Comparison of ENCODE assay signal across 16 cellular contexts in genomic region chr1:235330918-235331285, GRCh38. TPM values are rescaled to one million over a fixed set of nuclear protein-coding genes. Genes with fewer than 3 reads are reported as not detected.
A peak's percentile ranks its signal among the peaks of the same experiment; 100 is the strongest.
DNase-seq lines count a peak whose midpoint lies in the region; ATAC-seq, FAIRE-seq and TF ChIP-seq lines count a peak whose summit lies in the region.
"Had no signal": no experiment of that assay in that cellular context is flagged by ENCODE, and none has a peak within 500 bp of the region (broad histone marks: within the 10 kb centered on the region; RNA-seq: fewer than 3 reads in every experiment).

No MANE protein-coding gene starts in this region.

- H3K36me3 Mint-ChIP-seq in activated CD8-positive, alpha-beta T cell treated with anti-CD3 and anti-CD28 coated beads for 36 hours (ENCODE audit: low read depth) = peaks cover 12% of the 10 kb centered on the region

- ATAC-seq in HepG2 (no peak), right lobe of liver (no peak), HG02623 (IDR thresholded peaks at IDR 0.05; ENCODE audit: unreplicated experiment) (no peak)
- no peak for ATAC-seq in activated CD8-positive, alpha-beta T cell treated with anti-CD3 and anti-CD28 coated beads for 36 hours
- ATAC-seq: foreskin keratinocyte, left lung had no signal

- BruUV-seq in HepG2 (replicated peaks; lab: Mats Ljungman, UMichigan) = no TSS peak

- POLR2A ChIA-PET in HepG2 (lab: Yijun Ruan, JAX) = interaction anchor here (1.3 to 1.4 kb wide), 2 partner anchors 36 to 79 kb away, joined by 4 to 5 read pairs; partner anchors contain the start of gene TBCE
- POLR2A ChIA-PET in activated CD8-positive, alpha-beta T cell treated with anti-CD3 and anti-CD28 coated beads for 36 hours (lab: Charles Lee) = interaction anchor here (1.2 to 1.5 kb wide), 2 partner anchors 12 to 36 kb away, joined by 4 read pairs; partner anchors contain the start of gene TBCE

- H3K9ac ChIP-seq in HepG2 (ENCODE audit: insufficient read depth, low read depth, low read length) (peak overlapping the region; percentile 93), iPS-20b (ENCODE audit: low read depth, low read length) (peak overlapping the region; percentile 42; the same call in 1 of the 2 replicates)

- H2AFZ ChIP-seq in HepG2 (ENCODE audit: low read length) = no peak overlapping the region

- intact Hi-C loops in HepG2 (cut with micrococcal nuclease; ENCODE audit: unreplicated experiment) (loop anchor here (2.0 kb wide), 1 partner anchor 36 kb away; the partner anchor contains the start of gene TBCE), right lobe of liver (cut with DNase I) (no loop called here)
- intact Hi-C loops in activated CD8-positive, alpha-beta T cell treated with anti-CD3 and anti-CD28 coated beads for 36 hours (cut with micrococcal nuclease) = loop anchor here (5.0 kb wide), 1 partner anchor 36 kb away; the partner anchor contains the start of gene TBCE

- peak overlapping the region; percentile 88 for H3K27ac ChIP-seq in HepG2 (ENCODE audit: extremely low read length, insufficient read depth, low read length)
- no peak overlapping the region for H3K27ac ChIP-seq in right lobe of liver
- peak overlapping the region; percentile 97 for H3K27ac ChIP-seq in VCaP
- H3K27ac ChIP-seq in iPS-20b (ENCODE audit: low read length) = no peak overlapping the region
- H3K27ac ChIP-seq: foreskin keratinocyte, WERI-Rb-1 had no signal

- DNase-seq in HepG2 (ENCODE audit: low spot score) (no peak), right lobe of liver (no peak), AML-193 (lab: John Stamatoyannopoulos, UW) (no peak)
- DNase-seq in stimulated activated CD4-positive, alpha-beta T cell treated with anti-CD3 and anti-CD28 coated beads, Interleukin-1b, Interleukin-23, amount 100 ng/mL, for 48 hours = no peak
- no peak for DNase-seq in activated CD8-positive, alpha-beta T cell treated with anti-CD3 and anti-CD28 coated beads for 36 hours
- DNase-seq: foreskin keratinocyte, left lung, NCI-H2081 treated with DMSO at 0.1 percent for 48 hours, posterior cingulate gyrus, WERI-Rb-1 had no signal

- H3K36me3 ChIP-seq in HepG2 (replicated peaks in 1 of 2; ENCODE audit: control insufficient read depth in 1 of 2, insufficient read depth in 2 of 2, low read length in 2 of 2) = peaks cover 0 to 2% of the 10 kb centered on the region in 2 experiments; a peak in 1 of 5 replicates
- H3K36me3 ChIP-seq in right lobe of liver = peaks cover 0 to 4% (median under 1%) of the 10 kb centered on the region in 4 donors
- peaks cover 14% of the 10 kb centered on the region for H3K36me3 ChIP-seq in iPS-20b (ENCODE audit: insufficient read depth, low read depth, low read length)

- TF ChIP-seq RAD21 in HepG2 (CRISPR knock-in tag; IDR thresholded peaks at IDR 0.05) = no peak

- H3K4me1 ChIP-seq in HepG2 (ENCODE audit: insufficient read depth, low read length) = peaks cover 36% of the 10 kb centered on the region
- peaks cover 0 to 40% (median 9%) of the 10 kb centered on the region in 4 donors for H3K4me1 ChIP-seq in right lobe of liver
- peaks cover 17% of the 10 kb centered on the region; the same call in 1 of the 2 replicates for H3K4me1 ChIP-seq in iPS-20b (ENCODE audit: insufficient read depth, low read length)

- TF ChIP-seq EP300 in HepG2 (IDR thresholded peaks at IDR 0.05; ENCODE audit: low read depth in 2 of 2, low read length in 2 of 2) (no peak), HepG2 (CRISPR knock-in tag; IDR thresholded peaks at IDR 0.05; ENCODE audit: borderline replicate concordance) (no peak)

- H3K4me2 ChIP-seq in HepG2 (ENCODE audit: low read depth, low read length) = peak overlapping the region; percentile 80

- H3K9me3 Mint-ChIP-seq in activated CD8-positive, alpha-beta T cell treated with anti-CD3 and anti-CD28 coated beads for 36 hours = no peaks in the 10 kb centered on the region

- H3K27me3 ChIP-seq in HepG2 (ENCODE audit: control insufficient read depth in 1 of 2, insufficient read depth in 2 of 2, low read length in 2 of 2) (no peaks in the 10 kb centered on the region; a peak in 1 of 5 replicates), right lobe of liver (no peaks in the 10 kb centered on the region), iPS-20b (ENCODE audit: insufficient read depth, low read length) (no peaks in the 10 kb centered on the region)
- H3K27me3 ChIP-seq: cardiac muscle cell, foreskin keratinocyte, left lung, Peyer's patch had no signal

- TF ChIP-seq CTCF in HepG2 (CRISPR knock-in tag; IDR thresholded peaks at IDR 0.05) = no peak
- TF ChIP-seq CTCF in right lobe of liver (IDR thresholded peaks at IDR 0.05) = no peak
- TF ChIP-seq CTCF in VCaP (conservative IDR thresholded peaks at IDR 0.05) = no peak
- TF ChIP-seq CTCF in activated CD8-positive, alpha-beta T cell treated with anti-CD3 and anti-CD28 coated beads for 36 hours (IDR thresholded peaks at IDR 0.05) = no peak

- peaks cover 89% of the 10 kb centered on the region for H3K79me2 ChIP-seq in HepG2 (ENCODE audit: insufficient read depth, low read length)

- TF ChIP-seq POLR2A in HepG2 (IDR thresholded peaks at IDR 0.05; ENCODE audit: insufficient read depth in 1 of 2, low read depth in 2 of 2, low read length in 2 of 2) (no peak), right lobe of liver (IDR thresholded peaks at IDR 0.05) (no peak)

- FAIRE-seq in HepG2 (lab: Jason Lieb, UNC) = no peak
- FAIRE-seq: G401.6 had no signal

- in situ Hi-C loops in HepG2 (cut with HindIII; ENCODE audit: extremely low pct_ligation_motif_present, low pct_unique_long_range_greater_than_20kb) = no loop called here

- no peak overlapping the region for H3K27ac Mint-ChIP-seq in activated CD8-positive, alpha-beta T cell treated with anti-CD3 and anti-CD28 coated beads for 36 hours

- no peaks in the 10 kb centered on the region for H3K27me3 Mint-ChIP-seq in activated CD8-positive, alpha-beta T cell treated with anti-CD3 and anti-CD28 coated beads for 36 hours

- peaks cover 37% of the 10 kb centered on the region for H3K4me1 Mint-ChIP-seq in activated CD8-positive, alpha-beta T cell treated with anti-CD3 and anti-CD28 coated beads for 36 hours (ENCODE audit: low read depth)

- 41% methylated on average over 5 of the region's 5 CpGs for WGBS in HepG2 (ENCODE audit: low lambda C conversion rate)
- 71% methylated on average over 5 of the region's 5 CpGs for WGBS in right lobe of liver (ENCODE audit: insufficient coverage, low coverage, low lambda C conversion rate, missing lambda C conversion rate)

- H3K4me3 ChIP-seq in HepG2 (replicated peaks in 1 of 3; ENCODE audit: insufficient read depth in 1 of 3, low read depth in 2 of 3, low read length in 3 of 3) = peak overlapping the region; percentile 85 to 95 (median 91); a peak in 5 of 6 replicates
- H3K4me3 ChIP-seq in right lobe of liver = no peak overlapping the region
- H3K4me3 ChIP-seq in iPS-20b (ENCODE audit: low read length) = peak overlapping the region; percentile 50
- H3K4me3 ChIP-seq: cardiac muscle cell had no signal

- CTCF ChIA-PET in HepG2 (lab: Yijun Ruan, JAX; ENCODE audit: low intra/inter-chr PET ratio, low total read pairs) = no interaction called here
- CTCF ChIA-PET in activated CD8-positive, alpha-beta T cell treated with anti-CD3 and anti-CD28 coated beads for 36 hours (lab: Charles Lee) = interaction anchor here (1.2 to 3.1 kb wide), 9 partner anchors 10 to 85 kb away, joined by 3 to 18 read pairs (median 4); no protein-coding TSS in a partner anchor

- H3K4me3 Mint-ChIP-seq in activated CD8-positive, alpha-beta T cell treated with anti-CD3 and anti-CD28 coated beads for 36 hours = no peak overlapping the region

- H3K9me3 ChIP-seq in HepG2 (ENCODE audit: low read length) (no peaks in the 10 kb centered on the region), right lobe of liver (no peaks in the 10 kb centered on the region), iPS-20b (ENCODE audit: insufficient read depth, low read depth, low read length) (no peaks in the 10 kb centered on the region)
- H3K9me3 ChIP-seq: left lung, Peyer's patch had no signal

- H4K20me1 ChIP-seq in HepG2 (ENCODE audit: insufficient read depth, low read length) = peaks cover 16% of the 10 kb centered on the region

RNA-seq across cellular contexts. Expression of gene GGPS1, which starts 2.5 kb away (rescaled TPM):
- total RNA-seq in HepG2 (2016; rRNA removed; fragmentation: Illumina TruSeq; extraction: Trizol) = 42.6 and 59.1 TPM in 2 replicates
- total RNA-seq in HepG2 (2016; cell fraction: cytosol; rRNA removed; fragmentation: Illumina TruSeq; extraction: Trizol; ENCODE audit: low read depth) = 21.5 and 21.8 TPM in 2 replicates
- total RNA-seq in HepG2 (2016; cell fraction: insoluble cytoplasmic fraction; rRNA removed; fragmentation: Illumina TruSeq; extraction: Trizol) = 38.1 and 62.2 TPM in 2 replicates
- 37.1 and 44.7 TPM in 2 replicates for total RNA-seq in HepG2 (2016; cell fraction: membrane; rRNA removed; fragmentation: Illumina TruSeq; extraction: Trizol)
- 11.9 and 16.2 TPM in 2 replicates for total RNA-seq in HepG2 (2016; cell fraction: nucleus; rRNA removed; fragmentation: Illumina TruSeq; extraction: Trizol)
- polyA plus RNA-seq in HepG2 (2011; rRNA removed) = 25.8 and 28.8 TPM in 2 replicates
- 12.9 and 22.2 TPM in 2 replicates for polyA plus RNA-seq in HepG2 (2011; cell fraction: cytosol; rRNA removed)
- 4.4 and 11.2 TPM in 2 replicates for polyA plus RNA-seq in HepG2 (2011; cell fraction: nucleus; rRNA removed)
- polyA plus RNA-seq in HepG2 (2012) = 30.9 and 36.8 TPM in 2 replicates
- 11.2 and 11.4 TPM in 2 replicates for polyA plus RNA-seq in HepG2 (2016; cell fraction: cytosol; fragmentation: Illumina TruSeq; extraction: Trizol; ENCODE audit: low read depth)
- 59.2 and 60.3 TPM in 2 replicates for polyA plus RNA-seq in HepG2 (2016; cell fraction: insoluble cytoplasmic fraction; fragmentation: Illumina TruSeq; extraction: Trizol; ENCODE audit: low read depth)
- polyA plus RNA-seq in HepG2 (2016; cell fraction: membrane; fragmentation: Illumina TruSeq; extraction: Trizol; ENCODE audit: low read depth) = 29.1 and 29.2 TPM in 2 replicates
- 24.5 and 28.8 TPM in 2 replicates for polyA plus RNA-seq in HepG2 (2016; cell fraction: nucleus; fragmentation: Illumina TruSeq; extraction: Trizol; ENCODE audit: insufficient read depth, low read depth)
- polyA minus RNA-seq in HepG2 (2011; rRNA and poly(A)+ RNA removed; ENCODE audit: low replicate concordance) = 17.0 and 17.9 TPM in 2 replicates
- polyA minus RNA-seq in HepG2 (2011; cell fraction: cytosol; rRNA and poly(A)+ RNA removed) = 15.0 and 19.9 TPM in 2 replicates
- 11.3 and 17.7 TPM in 2 replicates for polyA minus RNA-seq in HepG2 (2011; cell fraction: nucleus; rRNA and poly(A)+ RNA removed)
- 10 to 100 TPM in 4 of 6 experiments, 1 to 10 TPM in 2; 7.8 to 12.1 (median 10.6) TPM for total RNA-seq in right lobe of liver
- total RNA-seq in activated CD8-positive, alpha-beta T cell treated with anti-CD3 and anti-CD28 coated beads for 36 hours = 10 to 100 TPM; 35.4 to 37.8 TPM

RNA-seq across cellular contexts. Expression of gene ARID4B, which starts 2.9 kb away (rescaled TPM):
- total RNA-seq in HepG2 (2016; rRNA removed; fragmentation: Illumina TruSeq; extraction: Trizol) (24.6 and 26.9 TPM in 2 replicates), right lobe of liver (10 to 100 TPM in 4 of 6 experiments, 1 to 10 TPM in 2; 8.0 to 16.2 (median 11.4) TPM)
- total RNA-seq in HepG2 (2016; cell fraction: cytosol; rRNA removed; fragmentation: Illumina TruSeq; extraction: Trizol; ENCODE audit: low read depth) = 3.6 and 6.4 TPM in 2 replicates
- 25.3 and 26.7 TPM in 2 replicates for total RNA-seq in HepG2 (2016; cell fraction: insoluble cytoplasmic fraction; rRNA removed; fragmentation: Illumina TruSeq; extraction: Trizol)
- 6.4 and 8.2 TPM in 2 replicates for total RNA-seq in HepG2 (2016; cell fraction: membrane; rRNA removed; fragmentation: Illumina TruSeq; extraction: Trizol)
- total RNA-seq in HepG2 (2016; cell fraction: nucleus; rRNA removed; fragmentation: Illumina TruSeq; extraction: Trizol) = 40.1 and 45.0 TPM in 2 replicates
- polyA plus RNA-seq in HepG2 (2011; rRNA removed) = 7.2 and 9.7 TPM in 2 replicates
- polyA plus RNA-seq in HepG2 (2011; cell fraction: cytosol; rRNA removed) = 3.3 and 4.4 TPM in 2 replicates
- 12.9 and 13.1 TPM in 2 replicates for polyA plus RNA-seq in HepG2 (2011; cell fraction: nucleus; rRNA removed)
- polyA plus RNA-seq in HepG2 (2012) = 13.4 and 18.5 TPM in 2 replicates
- polyA plus RNA-seq in HepG2 (2016; cell fraction: cytosol; fragmentation: Illumina TruSeq; extraction: Trizol; ENCODE audit: low read depth) = 0.25 and 0.27 TPM in 2 replicates
- polyA plus RNA-seq in HepG2 (2016; cell fraction: insoluble cytoplasmic fraction; fragmentation: Illumina TruSeq; extraction: Trizol; ENCODE audit: low read depth) = 14.8 and 15.4 TPM in 2 replicates
- 0.92 and 0.98 TPM in 2 replicates for polyA plus RNA-seq in HepG2 (2016; cell fraction: membrane; fragmentation: Illumina TruSeq; extraction: Trizol; ENCODE audit: low read depth)
- polyA plus RNA-seq in HepG2 (2016; cell fraction: nucleus; fragmentation: Illumina TruSeq; extraction: Trizol; ENCODE audit: insufficient read depth, low read depth) = 30.0 and 32.3 TPM in 2 replicates
- 9.7 and 16.5 TPM in 2 replicates for polyA minus RNA-seq in HepG2 (2011; rRNA and poly(A)+ RNA removed; ENCODE audit: low replicate concordance)
- polyA minus RNA-seq in HepG2 (2011; cell fraction: cytosol; rRNA and poly(A)+ RNA removed) = 10.8 and 14.8 TPM in 2 replicates
- polyA minus RNA-seq in HepG2 (2011; cell fraction: nucleus; rRNA and poly(A)+ RNA removed) = 73.5 and 86.1 TPM in 2 replicates
- total RNA-seq in activated CD8-positive, alpha-beta T cell treated with anti-CD3 and anti-CD28 coated beads for 36 hours = 10 to 100 TPM; 38.8 to 41.9 TPM

RNA-seq across cellular contexts. Expression of gene TBCE, which starts 36.3 kb away (rescaled TPM):
- total RNA-seq in HepG2 (2016; rRNA removed; fragmentation: Illumina TruSeq; extraction: Trizol) = 25.6 and 33.0 TPM in 2 replicates
- 14.7 and 15.8 TPM in 2 replicates for total RNA-seq in HepG2 (2016; cell fraction: cytosol; rRNA removed; fragmentation: Illumina TruSeq; extraction: Trizol; ENCODE audit: low read depth)
- total RNA-seq in HepG2 (2016; cell fraction: insoluble cytoplasmic fraction; rRNA removed; fragmentation: Illumina TruSeq; extraction: Trizol) = 26.3 and 39.6 TPM in 2 replicates
- total RNA-seq in HepG2 (2016; cell fraction: membrane; rRNA removed; fragmentation: Illumina TruSeq; extraction: Trizol) = 11.4 and 12.5 TPM in 2 replicates
- 21.0 and 25.5 TPM in 2 replicates for total RNA-seq in HepG2 (2016; cell fraction: nucleus; rRNA removed; fragmentation: Illumina TruSeq; extraction: Trizol)
- 24.4 and 31.1 TPM in 2 replicates for polyA plus RNA-seq in HepG2 (2011; rRNA removed)
- polyA plus RNA-seq in HepG2 (2011; cell fraction: cytosol; rRNA removed) = 15.6 and 21.0 TPM in 2 replicates
- polyA plus RNA-seq in HepG2 (2011; cell fraction: nucleus; rRNA removed) = 26.3 and 27.5 TPM in 2 replicates
- polyA plus RNA-seq in HepG2 (2012) = 35.3 and 48.1 TPM in 2 replicates
- 5.5 and 5.9 TPM in 2 replicates for polyA plus RNA-seq in HepG2 (2016; cell fraction: cytosol; fragmentation: Illumina TruSeq; extraction: Trizol; ENCODE audit: low read depth)
- polyA plus RNA-seq in HepG2 (2016; cell fraction: insoluble cytoplasmic fraction; fragmentation: Illumina TruSeq; extraction: Trizol; ENCODE audit: low read depth) = 33.2 and 36.2 TPM in 2 replicates
- polyA plus RNA-seq in HepG2 (2016; cell fraction: membrane; fragmentation: Illumina TruSeq; extraction: Trizol; ENCODE audit: low read depth) = 7.0 and 7.4 TPM in 2 replicates
- polyA plus RNA-seq in HepG2 (2016; cell fraction: nucleus; fragmentation: Illumina TruSeq; extraction: Trizol; ENCODE audit: insufficient read depth, low read depth) = 60.6 and 63.9 TPM in 2 replicates
- polyA minus RNA-seq in HepG2 (2011; rRNA and poly(A)+ RNA removed; ENCODE audit: low replicate concordance) = 9.1 and 14.9 TPM in 2 replicates
- 13.1 and 16.3 TPM in 2 replicates for polyA minus RNA-seq in HepG2 (2011; cell fraction: cytosol; rRNA and poly(A)+ RNA removed)
- polyA minus RNA-seq in HepG2 (2011; cell fraction: nucleus; rRNA and poly(A)+ RNA removed) = 44.9 and 47.3 TPM in 2 replicates
- total RNA-seq in right lobe of liver = 10 to 100 TPM; 11.2 to 16.6 (median 13.3) TPM
- 10 to 100 TPM; 21.8 to 24.0 TPM for total RNA-seq in activated CD8-positive, alpha-beta T cell treated with anti-CD3 and anti-CD28 coated beads for 36 hours

Comparison
In these comparisons a context has a peak if more than half of its experiments do, and no peak if none do; other contexts are left out.
1. H3K27ac ChIP-seq: peak in HepG2 (single experiment) and VCaP (single experiment); none in right lobe of liver (0 of 3) and iPS-20b (single experiment).
2. H3K4me3 ChIP-seq: peak in HepG2 (3 of 3) and iPS-20b (single experiment); none in right lobe of liver (0 of 3).
3. intact Hi-C loops: an anchor here in HepG2 (2.0 kb wide) and activated CD8-positive, alpha-beta T cell treated with anti-CD3 and anti-CD28 coated beads for 36 hours (5.0 kb wide); none called in right lobe of liver.